Comparison of ENCODE assay signal across 8 cellular contexts in the genomic region with DNA sequence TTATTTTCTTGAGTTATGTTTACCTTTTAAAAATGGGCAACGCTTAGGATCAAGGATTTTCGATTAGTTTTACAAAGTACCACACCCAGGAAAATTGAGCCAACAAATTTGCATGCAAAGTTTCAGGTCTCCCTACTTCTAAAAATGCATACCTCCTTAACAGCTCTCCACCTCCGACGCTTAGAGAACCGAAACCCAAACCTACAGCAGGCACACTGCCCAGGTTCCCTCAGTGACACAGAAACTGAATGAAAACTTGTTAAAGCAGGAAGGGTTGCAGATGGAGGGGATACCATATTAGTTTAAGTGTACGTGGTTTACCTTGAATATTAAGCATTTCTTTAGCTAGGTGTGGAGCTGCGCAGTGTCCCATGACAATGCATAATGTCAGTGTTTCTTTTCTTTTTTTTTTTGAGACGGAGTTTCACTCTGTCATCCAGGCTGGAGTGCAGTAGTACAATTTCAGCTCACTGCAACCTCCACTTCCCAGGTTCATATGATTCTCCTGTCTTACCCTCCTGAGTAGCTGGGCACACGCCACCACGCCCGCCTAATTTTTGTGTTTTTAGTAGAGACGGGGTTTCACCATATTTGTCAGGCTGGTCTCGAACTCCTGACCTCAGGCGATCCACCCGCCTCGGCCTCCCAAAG. TPM values are rescaled to one million over a fixed set of nuclear protein-coding genes. Genes with fewer than 3 reads are reported as not detected.
A peak's percentile ranks its signal among the peaks of the same experiment; 100 is the strongest.
DNase-seq lines count a peak whose midpoint lies in the region; ATAC-seq, FAIRE-seq and TF ChIP-seq lines count a peak whose summit lies in the region.

No MANE protein-coding gene starts in this region.

- intact Hi-C loops in HepG2 (cut with micrococcal nuclease; ENCODE audit: unreplicated experiment) = loop anchor here (2.0 kb wide), 2 partner anchors 27 to 53 kb away; no protein-coding TSS in a partner anchor

- no peak overlapping the region for H3K14ac ChIP-seq in mesenchymal stem cell (ENCODE audit: low read length in 2 of 2)

- TF ChIP-seq RAD21 in HepG2 (CRISPR knock-in tag; IDR thresholded peaks at IDR 0.05) = no peak

- peaks cover under 1% of the 10 kb centered on the region in 2 experiments; a peak in 1 of 5 replicates for H3K36me3 ChIP-seq in HepG2 (replicated peaks in 1 of 2; ENCODE audit: control insufficient read depth in 1 of 2, insufficient read depth in 2 of 2, low read length in 2 of 2)
- peaks cover 2 to 7% of the 10 kb centered on the region in 2 experiments for H3K36me3 ChIP-seq in mesenchymal stem cell (ENCODE audit: control insufficient read depth in 1 of 2, insufficient read depth in 2 of 2, low read depth in 1 of 2, low read length in 2 of 2)

- H3K9ac ChIP-seq in HepG2 (ENCODE audit: insufficient read depth, low read depth, low read length) = no peak overlapping the region
- no peak overlapping the region for H3K9ac ChIP-seq in mesenchymal stem cell (ENCODE audit: low read length)

- H4K8ac ChIP-seq in mesenchymal stem cell (ENCODE audit: low read length) = no peak overlapping the region

- TF ChIP-seq CTCF in nephron (IDR thresholded peaks at IDR 0.05; ENCODE audit: unreplicated experiment in 3 of 3) (no peak), HepG2 (CRISPR knock-in tag; IDR thresholded peaks at IDR 0.05) (no peak)

- peaks cover 38% of the 10 kb centered on the region for H3K79me2 ChIP-seq in HepG2 (ENCODE audit: insufficient read depth, low read length)

- TF ChIP-seq POLR2A in HepG2 (IDR thresholded peaks at IDR 0.05; ENCODE audit: insufficient read depth in 1 of 2, low read depth in 2 of 2, low read length in 2 of 2) = no peak

- no peaks in the 10 kb centered on the region for H3K79me1 ChIP-seq in mesenchymal stem cell (replicated peaks; ENCODE audit: low read length, poor library complexity, severe bottlenecking)

- in situ Hi-C loops in HepG2 (cut with HindIII; ENCODE audit: extremely low pct_ligation_motif_present, low pct_unique_long_range_greater_than_20kb) = no loop called here

- no peaks in the 10 kb centered on the region for H3K27me3 Mint-ChIP-seq in nephron (ENCODE audit: low read depth)

- peaks cover 25% of the 10 kb centered on the region for H3K4me1 Mint-ChIP-seq in nephron

- no peak overlapping the region for H3K23ac ChIP-seq in mesenchymal stem cell (ENCODE audit: low read length in 2 of 2)

- H4K91ac ChIP-seq in mesenchymal stem cell (ENCODE audit: low read length) = no peak overlapping the region

- POLR2A ChIA-PET in HepG2 (lab: Yijun Ruan, JAX) = interaction anchor here (1.2 to 4.9 kb wide), 7 partner anchors 9 to 93 kb away, joined by 3 to 42 read pairs (median 11); no protein-coding TSS in a partner anchor

- FAIRE-seq in GM19239 (lab: Jason Lieb, UNC) = peak; percentile 96
- FAIRE-seq in HepG2 (lab: Jason Lieb, UNC) = no peak

- H4K20me1 ChIP-seq in HepG2 (ENCODE audit: insufficient read depth, low read length) = peaks cover 21% of the 10 kb centered on the region

- WGBS in HepG2 (ENCODE audit: low lambda C conversion rate) = 96% methylated on average over 16 of the region's 16 CpGs
- 91% methylated on average over 16 of the region's 16 CpGs for WGBS in mesenchymal stem cell

- TF ChIP-seq EP300 in HepG2 (IDR thresholded peaks at IDR 0.05; ENCODE audit: low read depth in 2 of 2, low read length in 2 of 2) (no peak), HepG2 (CRISPR knock-in tag; IDR thresholded peaks at IDR 0.05; ENCODE audit: borderline replicate concordance) (no peak)

- ATAC-seq in HG02884 (IDR thresholded peaks at IDR 0.05; ENCODE audit: unreplicated experiment) = peak; percentile 68
- ATAC-seq in HepG2 = no peak

- no peak overlapping the region for H2AFZ ChIP-seq in HepG2 (ENCODE audit: low read length)
- H2AFZ ChIP-seq in mesenchymal stem cell (ENCODE audit: low read depth, low read length) = no peak overlapping the region

- H3K4me3 ChIP-seq in HepG2 (replicated peaks in 1 of 3; ENCODE audit: insufficient read depth in 1 of 3, low read depth in 2 of 3, low read length in 3 of 3) = no peak overlapping the region
- H3K4me3 ChIP-seq in mesenchymal stem cell (ENCODE audit: insufficient read depth in 1 of 2, low read depth in 1 of 2, low read length in 2 of 2) = no peak overlapping the region

- H3K4me2 ChIP-seq in HepG2 (ENCODE audit: low read depth, low read length) (no peak overlapping the region; the same call in 1 of the 2 replicates), mesenchymal stem cell (ENCODE audit: low read length, poor library complexity, severe bottlenecking) (no peak overlapping the region)

- peak overlapping the region; percentile 22 to 66 (median 34) for H3K4me3 Mint-ChIP-seq in nephron

- DNase-seq in GM19239 (ENCODE audit: insufficient read length, low spot score) (peak; percentile 36), RPMI8226 (peak; percentile 90), HepG2 (ENCODE audit: low spot score) (no peak), mesenchymal stem cell (no peak), NCI-H146 treated with DMSO at 0.1 percent for 48 hours (lab: John Stamatoyannopoulos, UW; ENCODE audit: unreplicated experiment) (no peak), iPS-NIHi7 (ENCODE audit: extremely low spot score) (no peak)

- peak overlapping the region in 1 of 3 experiments; percentile 1 for H3K27ac Mint-ChIP-seq in nephron

- no peak overlapping the region for H3K18ac ChIP-seq in mesenchymal stem cell (ENCODE audit: low read depth in 1 of 2, low read length in 2 of 2)

- no peaks in the 10 kb centered on the region for H3K9me3 ChIP-seq in HepG2 (ENCODE audit: low read length)
- no peaks in the 10 kb centered on the region for H3K9me3 ChIP-seq in mesenchymal stem cell (ENCODE audit: control insufficient read depth, low read length)

- H2BK120ac ChIP-seq in mesenchymal stem cell (ENCODE audit: low read depth, low read length) = no peak overlapping the region

- peaks cover 5% of the 10 kb centered on the region for H3K36me3 Mint-ChIP-seq in nephron (ENCODE audit: low read depth)

- no TSS peak for BruUV-seq in HepG2 (replicated peaks; lab: Mats Ljungman, UMichigan)

- H3K4ac ChIP-seq in mesenchymal stem cell (ENCODE audit: low read depth in 1 of 2, low read length in 2 of 2) = no peak overlapping the region

- H3K4me1 ChIP-seq in HepG2 (ENCODE audit: insufficient read depth, low read length) (peaks cover 80% of the 10 kb centered on the region), mesenchymal stem cell (ENCODE audit: control insufficient read depth, insufficient read depth, low read depth, low read length) (peaks cover 3% of the 10 kb centered on the region)

- H3K27ac ChIP-seq in HepG2 (ENCODE audit: extremely low read length, insufficient read depth, low read length) = no peak overlapping the region
- H3K27ac ChIP-seq in mesenchymal stem cell (ENCODE audit: low read length, poor library complexity, severe bottlenecking) = no peak overlapping the region

- H3K9me3 Mint-ChIP-seq in nephron = peaks cover 5% of the 10 kb centered on the region

- H2AK5ac ChIP-seq in mesenchymal stem cell (ENCODE audit: low read length, severe bottlenecking) = no peak overlapping the region

- no peak overlapping the region for H2BK15ac ChIP-seq in mesenchymal stem cell (ENCODE audit: low read depth, poor library complexity, severe bottlenecking)

- H2BK5ac ChIP-seq in mesenchymal stem cell (ENCODE audit: low read depth, low read length, poor library complexity, severe bottlenecking) = no peak overlapping the region

- CTCF ChIA-PET in HepG2 (lab: Yijun Ruan, JAX; ENCODE audit: low intra/inter-chr PET ratio, low total read pairs) = no interaction called here

- no peak overlapping the region for H2BK12ac ChIP-seq in mesenchymal stem cell (ENCODE audit: low read length in 2 of 2)

- H3K27me3 ChIP-seq in HepG2 (ENCODE audit: control insufficient read depth in 1 of 2, insufficient read depth in 2 of 2, low read length in 2 of 2) (no peaks in the 10 kb centered on the region; a peak in 1 of 5 replicates), mesenchymal stem cell (ENCODE audit: control insufficient read depth in 1 of 2, insufficient read depth in 1 of 2, low read length in 2 of 2) (no peaks in the 10 kb centered on the region)

RNA-seq across cellular contexts. Expression of gene SUB1, which starts 1.6 kb away (rescaled TPM):
- 693 and 1,107 TPM in 2 replicates for total RNA-seq in HepG2 (2016; rRNA removed; fragmentation: Illumina TruSeq; extraction: Trizol)
- total RNA-seq in HepG2 (2016; cell fraction: cytosol; rRNA removed; fragmentation: Illumina TruSeq; extraction: Trizol; ENCODE audit: low read depth) = 104 and 117 TPM in 2 replicates
- 685 and 1,185 TPM in 2 replicates for total RNA-seq in HepG2 (2016; cell fraction: insoluble cytoplasmic fraction; rRNA removed; fragmentation: Illumina TruSeq; extraction: Trizol)
- 142 and 153 TPM in 2 replicates for total RNA-seq in HepG2 (2016; cell fraction: membrane; rRNA removed; fragmentation: Illumina TruSeq; extraction: Trizol)
- 256 and 257 TPM in 2 replicates for total RNA-seq in HepG2 (2016; cell fraction: nucleus; rRNA removed; fragmentation: Illumina TruSeq; extraction: Trizol)
- 113 and 182 TPM in 2 replicates for polyA plus RNA-seq in HepG2 (2011; rRNA removed)
- polyA plus RNA-seq in HepG2 (2011; cell fraction: cytosol; rRNA removed) = 33.5 and 65.0 TPM in 2 replicates
- polyA plus RNA-seq in HepG2 (2011; cell fraction: nucleus; rRNA removed) = 30.4 and 38.9 TPM in 2 replicates
- polyA plus RNA-seq in HepG2 (2012) = 190 and 260 TPM in 2 replicates
- polyA plus RNA-seq in HepG2 (2016; cell fraction: cytosol; fragmentation: Illumina TruSeq; extraction: Trizol; ENCODE audit: low read depth) = 120 and 131 TPM in 2 replicates
- polyA plus RNA-seq in HepG2 (2016; cell fraction: insoluble cytoplasmic fraction; fragmentation: Illumina TruSeq; extraction: Trizol; ENCODE audit: low read depth) = 1,199 and 1,366 TPM in 2 replicates
- 144 and 151 TPM in 2 replicates for polyA plus RNA-seq in HepG2 (2016; cell fraction: membrane; fragmentation: Illumina TruSeq; extraction: Trizol; ENCODE audit: low read depth)
- 446 and 467 TPM in 2 replicates for polyA plus RNA-seq in HepG2 (2016; cell fraction: nucleus; fragmentation: Illumina TruSeq; extraction: Trizol; ENCODE audit: insufficient read depth, low read depth)
- 24.7 and 28.7 TPM in 2 replicates for polyA minus RNA-seq in HepG2 (2011; rRNA and poly(A)+ RNA removed; ENCODE audit: low replicate concordance)
- 45.4 and 50.6 TPM in 2 replicates for polyA minus RNA-seq in HepG2 (2011; cell fraction: cytosol; rRNA and poly(A)+ RNA removed)
- 145 and 207 TPM in 2 replicates for polyA minus RNA-seq in HepG2 (2011; cell fraction: nucleus; rRNA and poly(A)+ RNA removed)
- polyA plus RNA-seq in mesenchymal stem cell (2013, experiment 1 of 2) = 466 TPM
- 578 TPM for polyA plus RNA-seq in mesenchymal stem cell (2013, experiment 2 of 2)

Comparison
In these comparisons a context has a peak if more than half of its experiments do, and no peak if none do; other contexts are left out.
1. DNase-seq: peak in GM19239 (single experiment) and RPMI8226 (single experiment); none in HepG2 (single experiment), mesenchymal stem cell (single experiment), NCI-H146 treated with DMSO at 0.1 percent for 48 hours (single experiment) and iPS-NIHi7 (single experiment).